In the genomic region with DNA sequence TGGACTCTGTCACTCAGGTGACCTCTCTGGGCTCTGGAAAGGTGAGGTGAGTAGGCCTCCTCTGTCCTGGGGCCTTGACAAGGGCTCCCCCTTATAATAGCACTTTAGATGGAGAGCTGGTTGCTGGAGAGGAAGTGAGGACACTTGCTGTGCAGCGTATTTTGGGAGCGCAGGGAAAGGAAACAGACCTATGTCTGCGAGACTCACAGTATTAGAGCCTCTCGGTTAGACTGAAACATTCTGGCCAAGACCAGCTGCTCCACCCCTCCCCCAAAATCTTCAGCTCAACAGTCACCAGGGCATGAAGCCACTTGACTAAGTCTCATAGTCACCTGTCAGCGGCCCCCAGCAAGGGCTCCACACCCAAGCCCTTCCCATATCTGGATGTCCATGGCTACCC, we compare ENCODE assay signal across 23 cellular contexts.
DNase-seq lines count a peak whose midpoint lies in the region; ATAC-seq and TF ChIP-seq lines count a peak whose summit lies in the region.
"Had no signal": no experiment of that assay in that cellular context is flagged by ENCODE, and none has a peak within 500 bp of the region (broad histone marks: within the 10 kb centered on the region; RNA-seq: fewer than 3 reads in every experiment).

No MANE protein-coding gene starts in this region.

- H3K27me3 ChIP-seq in right cardiac atrium (ENCODE audit: control insufficient read depth, insufficient read depth) (no peaks in the 10 kb centered on the region), parathyroid adenoma (ENCODE audit: control insufficient read depth, insufficient read depth, low read length) (no peaks in the 10 kb centered on the region), aorta (ENCODE audit: control insufficient read depth in 1 of 2, insufficient read depth in 2 of 2, low read length in 1 of 2) (no peaks in the 10 kb centered on the region)

- H3K36me3 ChIP-seq in parathyroid adenoma (ENCODE audit: control insufficient read depth, insufficient read depth, low read length) (no peaks in the 10 kb centered on the region), aorta (ENCODE audit: control insufficient read depth in 1 of 2, insufficient read depth in 2 of 2, low read length in 1 of 2) (no peaks in the 10 kb centered on the region)

- no peak overlapping the region for H3K9ac ChIP-seq in parathyroid adenoma

- TF ChIP-seq CTCF in parathyroid adenoma (IDR thresholded peaks at IDR 0.05) = no peak

- H3K9me3 ChIP-seq in right cardiac atrium (ENCODE audit: control insufficient read depth, low read length) = no peaks in the 10 kb centered on the region
- no peaks in the 10 kb centered on the region for H3K9me3 ChIP-seq in parathyroid adenoma (ENCODE audit: control insufficient read depth, low read length)
- H3K9me3 ChIP-seq in aorta (ENCODE audit: control insufficient read depth, low read length) = no peaks in the 10 kb centered on the region
- H3K9me3 ChIP-seq: A549 had no signal

- no peak overlapping the region for H2AFZ ChIP-seq in parathyroid adenoma
- H2AFZ ChIP-seq: GM23338 had no signal

- H3K4me1 ChIP-seq in right cardiac atrium (ENCODE audit: control insufficient read depth, insufficient read depth, low read length) = peaks cover 9% of the 10 kb centered on the region
- H3K4me1 ChIP-seq in parathyroid adenoma = no peaks in the 10 kb centered on the region
- no peaks in the 10 kb centered on the region for H3K4me1 ChIP-seq in aorta (ENCODE audit: control insufficient read depth in 1 of 2, insufficient read depth in 2 of 2, low read length in 2 of 2)
- H3K4me1 ChIP-seq: A549, foreskin keratinocyte had no signal

- H3K4me3 ChIP-seq in right cardiac atrium (ENCODE audit: low read length) (no peak overlapping the region), parathyroid adenoma (ENCODE audit: low read depth, low read length) (no peak overlapping the region), aorta (ENCODE audit: low read length in 2 of 2) (no peak overlapping the region)
- H3K4me3 ChIP-seq: A549, GM23338, skin epidermis had no signal

- ATAC-seq in Right ventricle myocardium superior (ENCODE audit: poor library complexity) (peak; percentile 15), left ventricle myocardium superior (no peak), right cardiac atrium (peak; percentile 7 to 15), aorta (ENCODE audit: low FRiP score) (peak; percentile 27), sciatic nerve (no peak), GM18861 (IDR thresholded peaks at IDR 0.05; ENCODE audit: unreplicated experiment) (no peak)
- ATAC-seq: A549; activated CD4-positive, CD25-positive, alpha-beta regulatory T cell treated with anti-CD3 and anti-CD28 coated beads, Interleukin-2, amount 50 U/mL, for 24 hours; foreskin keratinocyte; GM23338; natural killer cell; stimulated activated effector memory CD8-positive, alpha-beta T cell treated with anti-CD3 and anti-CD28 coated beads, Interleukin-12 subunit alpha, Interleukin-12 subunit beta, amount 100 ng/mL, for 72 hours had no signal

- DNase-seq in Right ventricle myocardium superior = no peak
- no peak for DNase-seq in left ventricle myocardium superior
- DNase-seq in right cardiac atrium = no peak
- no peak for DNase-seq in aorta
- DNase-seq in sciatic nerve (ENCODE audit: low spot score) = no peak
- DNase-seq in glomerular visceral epithelial cell (ENCODE audit: extremely low spot score) = no peak
- DNase-seq: activated CD4-positive, alpha-beta memory T cell treated with anti-CD3 and anti-CD28 coated beads, Interleukin-2, amount 10 ng/mL, durations not matched to agents 7 days and 5 days; activated effector memory CD4-positive, alpha-beta T cell treated with anti-CD3 and anti-CD28 coated beads, Interleukin-2, amount 50 U/mL, for 16 hours; activated T-cell treated with anti-CD3 and anti-CD28 coated beads for 4 hours; central memory CD4-positive, alpha-beta T cell; foreskin keratinocyte; KG1; natural killer cell; NCI-H146; stimulated activated CD4-positive, alpha-beta T cell treated with anti-CD3 and anti-CD28 coated beads, Interleukin-1b, Interleukin-23, amount 100 ng/mL, for 48 hours; SW 1271 had no signal

- no peaks in the 10 kb centered on the region for H3K79me2 ChIP-seq in parathyroid adenoma

- intact Hi-C loops in Right ventricle myocardium superior (cut with DNase I) = no loop called here
- intact Hi-C loops in left ventricle myocardium superior (cut with micrococcal nuclease) = no loop called here
- intact Hi-C loops in right cardiac atrium (cut with DNase I) = no loop called here
- intact Hi-C loops in aorta (cut with DNase I) = no loop called here
- intact Hi-C loops in sciatic nerve (cut with DNase I) = no loop called here

- no peak overlapping the region for H3K4me2 ChIP-seq in parathyroid adenoma (ENCODE audit: low read length)
- H3K4me2 ChIP-seq: A549, GM23338 had no signal

- WGBS in right cardiac atrium = 77% methylated on average over 5 of the region's 5 CpGs
- WGBS in aorta, 2 donors = 93 to 96% methylated on average over 5 of the region's 5 CpGs

- peak overlapping the region; percentile 75 for H3K27ac ChIP-seq in right cardiac atrium (ENCODE audit: low read length)
- peak overlapping the region; percentile 53 for H3K27ac ChIP-seq in parathyroid adenoma
- no peak overlapping the region for H3K27ac ChIP-seq in aorta (ENCODE audit: low read depth in 1 of 2, low read length in 2 of 2)
- H3K27ac ChIP-seq: A549, foreskin keratinocyte had no signal

Comparison
In these comparisons a context has a peak if more than half of its experiments do, and no peak if none do; other contexts are left out.
1. ATAC-seq: peak in Right ventricle myocardium superior (single experiment), right cardiac atrium (2 of 2) and aorta (single experiment); none in left ventricle myocardium superior (single experiment), sciatic nerve (single experiment) and GM18861 (single experiment).
2. H3K27ac ChIP-seq: peak in right cardiac atrium (single experiment) and parathyroid adenoma (single experiment); none in aorta (0 of 2).